15 cellular contexts compared by ENCODE assay signal in the genomic region with DNA sequence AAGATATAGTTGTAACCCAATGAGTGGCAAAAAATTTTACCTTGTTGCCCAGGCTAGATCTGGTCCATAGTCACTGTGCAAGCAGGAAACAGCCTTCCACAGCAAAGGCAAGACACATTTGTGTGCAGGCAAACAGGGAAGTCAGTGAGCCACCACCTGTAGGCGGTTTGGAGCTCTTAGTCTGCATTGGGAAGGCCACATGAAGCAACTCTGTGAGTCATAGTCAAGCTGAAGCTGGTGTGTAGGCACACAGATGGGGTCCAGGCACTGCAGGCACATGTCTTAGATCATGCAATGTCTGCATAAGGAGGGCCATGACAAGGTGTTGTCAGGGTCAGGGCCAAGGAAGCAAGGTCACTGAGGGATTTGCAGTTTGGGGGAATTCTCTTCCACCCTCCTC.
"Had no signal": no experiment of that assay in that cellular context is flagged by ENCODE, and none has a peak within 500 bp of the region (broad histone marks: within the 10 kb centered on the region; RNA-seq: fewer than 3 reads in every experiment).

No MANE protein-coding gene starts in this region.

- H3K4me3 ChIP-seq: adrenal gland, body of pancreas, sigmoid colon had no signal

- H3K36me3 Mint-ChIP-seq: activated naive CD4-positive, alpha-beta T cell treated with anti-CD3 and anti-CD28 coated beads, Interleukin-2, amount 10 ng/mL, durations not matched to agents 7 days and 5 days had no signal

- ATAC-seq: body of pancreas, left cardiac atrium had no signal

- H3K4me3 Mint-ChIP-seq: activated CD4-positive, alpha-beta T cell treated with anti-CD3 and anti-CD28 coated beads, Interleukin-2, amount 10 ng/mL, durations not matched to agents 7 days and 5 days; activated naive CD4-positive, alpha-beta T cell treated with anti-CD3 and anti-CD28 coated beads, Interleukin-2, amount 10 ng/mL, durations not matched to agents 7 days and 5 days; central memory CD8-positive, alpha-beta T cell; dendritic cell treated with granulocyte-macrophage colony-stimulating factor and Interleukin-4, amounts not matched to agents 40 ng/mL and 50 ng/mL, for 4 days; nephron progenitor cell; stimulated activated naive CD8-positive, alpha-beta T cell treated with anti-CD3 and anti-CD28 coated beads, Interleukin-15, Interleukin-2, amounts not matched to agents 100 ng/mL and 50 ng/mL, for 24 hours had no signal

- DNase-seq: activated CD4-positive, alpha-beta T cell treated with anti-CD3 and anti-CD28 coated beads, Interleukin-2, amount 10 ng/mL, durations not matched to agents 7 days and 5 days; activated CD4-positive, CD25-positive, alpha-beta regulatory T cell; activated naive CD4-positive, alpha-beta T cell treated with anti-CD3 and anti-CD28 coated beads, Interleukin-2, amount 10 ng/mL, durations not matched to agents 7 days and 5 days; activated T-cell treated with anti-CD3 and anti-CD28 coated beads for 4 hours; adrenal gland; body of pancreas; left cardiac atrium; nephron progenitor cell; sigmoid colon; stimulated activated CD4-positive, alpha-beta T cell treated with anti-CD3 and anti-CD28 coated beads, Interleukin-2, amount 100 ng/mL, for 48 hours; T-helper 1 cell had no signal

- H3K9me3 ChIP-seq: adrenal gland, body of pancreas, sigmoid colon had no signal

- H3K27ac ChIP-seq: adrenal gland, body of pancreas, sigmoid colon had no signal

- H3K36me3 ChIP-seq: adrenal gland, sigmoid colon had no signal

- H3K27me3 ChIP-seq: adrenal gland, body of pancreas, sigmoid colon had no signal

- H3K27ac Mint-ChIP-seq: activated CD4-positive, alpha-beta T cell treated with anti-CD3 and anti-CD28 coated beads, Interleukin-2, amount 10 ng/mL, durations not matched to agents 7 days and 5 days; activated naive CD4-positive, alpha-beta T cell treated with anti-CD3 and anti-CD28 coated beads, Interleukin-2, amount 10 ng/mL, durations not matched to agents 7 days and 5 days; activated T-helper 2 cell treated with anti-CD3 and anti-CD28 coated beads, Interferon-gamma antibody, Interleukin-2, Interleukin-4, amounts not matched to agents 10 μg/mL and 5 μg/mL and 100 μg/mL, durations not matched to agents 14 hours and 24 hours and 36 hours; dendritic cell treated with granulocyte-macrophage colony-stimulating factor and Interleukin-4, amounts not matched to agents 40 ng/mL and 50 ng/mL, for 4 days; nephron progenitor cell; stimulated activated naive CD8-positive, alpha-beta T cell treated with anti-CD3 and anti-CD28 coated beads, Interleukin-15, Interleukin-2, amounts not matched to agents 100 ng/mL and 50 ng/mL, for 24 hours had no signal

- H3K4me1 Mint-ChIP-seq: activated CD4-positive, alpha-beta T cell treated with anti-CD3 and anti-CD28 coated beads, Interleukin-2, amount 10 ng/mL, durations not matched to agents 7 days and 5 days; activated naive CD4-positive, alpha-beta T cell treated with anti-CD3 and anti-CD28 coated beads, Interleukin-2, amount 10 ng/mL, durations not matched to agents 7 days and 5 days; central memory CD8-positive, alpha-beta T cell; nephron progenitor cell had no signal

- H3K27me3 Mint-ChIP-seq: activated CD4-positive, alpha-beta T cell treated with anti-CD3 and anti-CD28 coated beads, Interleukin-2, amount 10 ng/mL, durations not matched to agents 7 days and 5 days; activated naive CD4-positive, alpha-beta T cell treated with anti-CD3 and anti-CD28 coated beads, Interleukin-2, amount 10 ng/mL, durations not matched to agents 7 days and 5 days; central memory CD8-positive, alpha-beta T cell; dendritic cell treated with granulocyte-macrophage colony-stimulating factor and Interleukin-4, amounts not matched to agents 40 ng/mL and 50 ng/mL, for 4 days; stimulated activated naive CD8-positive, alpha-beta T cell treated with anti-CD3 and anti-CD28 coated beads, Interleukin-15, Interleukin-2, amounts not matched to agents 100 ng/mL and 50 ng/mL, for 24 hours had no signal

- H3K4me1 ChIP-seq: adrenal gland, body of pancreas, sigmoid colon had no signal

- H3K9me3 Mint-ChIP-seq: activated CD4-positive, alpha-beta T cell treated with anti-CD3 and anti-CD28 coated beads, Interleukin-2, amount 10 ng/mL, durations not matched to agents 7 days and 5 days; activated naive CD4-positive, alpha-beta T cell treated with anti-CD3 and anti-CD28 coated beads, Interleukin-2, amount 10 ng/mL, durations not matched to agents 7 days and 5 days; activated T-helper 2 cell treated with anti-CD3 and anti-CD28 coated beads, Interferon-gamma antibody, Interleukin-2, Interleukin-4, amounts not matched to agents 10 μg/mL and 5 μg/mL and 100 μg/mL, durations not matched to agents 14 hours and 24 hours and 36 hours; dendritic cell treated with granulocyte-macrophage colony-stimulating factor and Interleukin-4, amounts not matched to agents 40 ng/mL and 50 ng/mL, for 4 days; nephron progenitor cell; stimulated activated naive CD8-positive, alpha-beta T cell treated with anti-CD3 and anti-CD28 coated beads, Interleukin-15, Interleukin-2, amounts not matched to agents 100 ng/mL and 50 ng/mL, for 24 hours had no signal
